ENCODE assay signal across 21 cellular contexts in genomic region chr7:25622716-25623115, GRCh38.
"Had no signal": no experiment of that assay in that cellular context is flagged by ENCODE, and none has a peak within 500 bp of the region (broad histone marks: within the 10 kb centered on the region; RNA-seq: fewer than 3 reads in every experiment).

No MANE protein-coding gene starts in this region.

- H3K27ac Mint-ChIP-seq: activated CD8-positive, alpha-beta memory T cell treated with anti-CD3 and anti-CD28 coated beads, Interleukin-2, amount 10 ng/mL, durations not matched to agents 7 days and 5 days; activated naive CD8-positive, alpha-beta T cell; T-helper 1 cell treated with Interleukin-12 subunit alpha and Interleukin-12 subunit beta and Interleukin-4 antibody, amounts not matched to agents 30 μg/mL and 1 μg/mL, for 36 hours had no signal

- H3K4me3 Mint-ChIP-seq: activated CD8-positive, alpha-beta memory T cell treated with anti-CD3 and anti-CD28 coated beads, Interleukin-2, amount 10 ng/mL, durations not matched to agents 7 days and 5 days; activated naive CD8-positive, alpha-beta T cell; activated T-cell treated with anti-CD3 and anti-CD28 coated beads, Interleukin-2, amount 50 U/mL, for 4 hours; T-helper 1 cell treated with Interleukin-12 subunit alpha and Interleukin-12 subunit beta and Interleukin-4 antibody, amounts not matched to agents 30 μg/mL and 1 μg/mL, for 36 hours had no signal

- H3K4me3 ChIP-seq: cardiac muscle cell, Peyer's patch had no signal

- H3K36me3 ChIP-seq: brain microvascular endothelial cell, cardiac muscle cell, Peyer's patch had no signal

- H3K27ac ChIP-seq: brain microvascular endothelial cell, cardiac muscle cell, Peyer's patch had no signal

- H3K9me3 ChIP-seq: Peyer's patch had no signal

- DNase-seq: activated CD4-positive, alpha-beta T cell treated with anti-CD3 and anti-CD28 coated beads for 48 hours; activated CD4-positive, alpha-beta T cell treated with anti-CD3 and anti-CD28 coated beads, Interleukin-2, amount 50 U/mL, for 48 hours; activated CD8-positive, alpha-beta memory T cell treated with anti-CD3 and anti-CD28 coated beads, Interleukin-2, amount 10 ng/mL, durations not matched to agents 7 days and 5 days; activated effector memory CD4-positive, alpha-beta T cell treated with anti-CD3 and anti-CD28 coated beads, Interleukin-2, amount 50 U/mL, for 16 hours; activated naive CD4-positive, alpha-beta T cell treated with Interleukin-2 at 50 U/mL for 16 hours; activated T-cell treated with anti-CD3 and anti-CD28 coated beads, Interleukin-2, amount 50 U/mL, for 4 hours; amygdala; brain microvascular endothelial cell; IMR-90; KBM-7; NCI-H1048; NCI-H146; NCI-H2029; NCI-H2107; NCI-H510A treated with DMSO at 0.1 percent for 48 hours; Peyer's patch; SHP77 had no signal

- H3K27me3 ChIP-seq: brain microvascular endothelial cell, cardiac muscle cell, Peyer's patch had no signal

- ATAC-seq: activated CD4-positive, CD25-positive, alpha-beta regulatory T cell treated with anti-CD3 and anti-CD28 coated beads, Interleukin-2, amount 50 U/mL, for 24 hours; activated CD8-positive, alpha-beta memory T cell treated with anti-CD3 and anti-CD28 coated beads, Interleukin-2, amount 10 ng/mL, durations not matched to agents 7 days and 5 days; activated T-cell treated with anti-CD3 and anti-CD28 coated beads, Interleukin-2, amount 50 U/mL, for 4 hours had no signal

- H3K36me3 Mint-ChIP-seq: activated CD8-positive, alpha-beta memory T cell treated with anti-CD3 and anti-CD28 coated beads, Interleukin-2, amount 10 ng/mL, durations not matched to agents 7 days and 5 days had no signal

- H3K27me3 Mint-ChIP-seq: activated naive CD8-positive, alpha-beta T cell had no signal

- H3K9me3 Mint-ChIP-seq: activated T-cell treated with anti-CD3 and anti-CD28 coated beads, Interleukin-2, amount 50 U/mL, for 4 hours; T-helper 1 cell treated with Interleukin-12 subunit alpha and Interleukin-12 subunit beta and Interleukin-4 antibody, amounts not matched to agents 30 μg/mL and 1 μg/mL, for 36 hours had no signal
